ENCODE assay signal across 11 cellular contexts in genomic region chr10:101222683-101223273, GRCh38. TPM values are rescaled to one million over a fixed set of nuclear protein-coding genes. Genes with fewer than 3 reads are reported as not detected.
DNase-seq lines count a peak whose midpoint lies in the region; ATAC-seq, FAIRE-seq and TF ChIP-seq lines count a peak whose summit lies in the region.
"Had no signal": no experiment of that assay in that cellular context is flagged by ENCODE, and none has a peak within 500 bp of the region (broad histone marks: within the 10 kb centered on the region; RNA-seq: fewer than 3 reads in every experiment).

No MANE protein-coding gene starts in this region.

- H3K36me3 Mint-ChIP-seq in HFFc6 (ENCODE audit: low read depth) (peaks cover 11% of the 10 kb centered on the region), nephron progenitor cell (ENCODE audit: low read depth) (no peaks in the 10 kb centered on the region)

- no peaks in the 10 kb centered on the region for H3K36me3 ChIP-seq in ACC112 (ENCODE audit: insufficient read depth, low read length)
- H3K36me3 ChIP-seq in endocrine pancreas (ENCODE audit: control insufficient read depth, insufficient read depth, low read length), result no peaks in the 10 kb centered on the region

- peak overlapping the region; percentile 66 for H3K4me3 ChIP-seq in ACC112 (ENCODE audit: low read depth, low read length)
- H3K4me3 ChIP-seq in endocrine pancreas (ENCODE audit: control insufficient read depth, insufficient read depth, low read length), result no peak overlapping the region

- H3K4me1 ChIP-seq in ACC112 (ENCODE audit: control insufficient read depth, insufficient read depth, low read length, unreplicated experiment), result no peaks in the 10 kb centered on the region
- H3K4me1 ChIP-seq in endocrine pancreas (ENCODE audit: control insufficient read depth, insufficient read depth, low read length), result no peaks in the 10 kb centered on the region

- H3K27me3 Mint-ChIP-seq in HFFc6 (ENCODE audit: insufficient read depth) (peaks cover 86% of the 10 kb centered on the region), nephron progenitor cell (ENCODE audit: low read depth, poor library complexity) (peaks cover 100% of the 10 kb centered on the region)

- FAIRE-seq in H54 (lab: Jason Lieb, UNC), result no peak

- no peak for TF ChIP-seq POLR2A in H54 (IDR thresholded peaks at IDR 0.05; ENCODE audit: low read depth, low read length)

- H3K9me3 ChIP-seq in endocrine pancreas (ENCODE audit: control insufficient read depth, low read length), result no peaks in the 10 kb centered on the region

- H3K4me3 Mint-ChIP-seq in HFFc6, result peak overlapping the region; percentile 78
- H3K4me3 Mint-ChIP-seq in nephron progenitor cell, result peak overlapping the region; percentile 11
- H3K4me3 Mint-ChIP-seq: activated T-helper 1 cell treated with anti-CD3 and anti-CD28 coated beads, Interleukin-12 subunit alpha, Interleukin-12 subunit beta, Interleukin-2, Interleukin-4 antibody, amounts not matched to agents 30 ng/mL and 10 ng/mL and 1 ng/mL, durations not matched to agents 14 hours and 24 hours and 36 hours had no signal

- H3K9me3 Mint-ChIP-seq in HFFc6 (no peaks in the 10 kb centered on the region; the same call in 1 of the 2 replicates), nephron progenitor cell (peaks cover 4% of the 10 kb centered on the region)
- H3K9me3 Mint-ChIP-seq: activated T-helper 1 cell treated with anti-CD3 and anti-CD28 coated beads, Interleukin-12 subunit alpha, Interleukin-12 subunit beta, Interleukin-2, Interleukin-4 antibody, amounts not matched to agents 30 ng/mL and 10 ng/mL and 1 ng/mL, durations not matched to agents 14 hours and 24 hours and 36 hours had no signal

- ATAC-seq in GM19035 (IDR thresholded peaks at IDR 0.05; ENCODE audit: unreplicated experiment) (no peak), GM21526 (IDR thresholded peaks at IDR 0.05; ENCODE audit: low FRiP score, unreplicated experiment) (no peak)

- peak overlapping the region; percentile 44 for H3K9ac ChIP-seq in endocrine pancreas (ENCODE audit: control insufficient read depth, insufficient read depth, low read length)

- no peak for TF ChIP-seq CTCF in HFFc6 (IDR thresholded peaks at IDR 0.05)
- TF ChIP-seq CTCF in nephron progenitor cell (IDR thresholded peaks at IDR 0.05), result no peak

- peaks cover 100% of the 10 kb centered on the region for H3K27me3 ChIP-seq in ACC112 (ENCODE audit: insufficient read depth, low read length)
- peaks cover 43% of the 10 kb centered on the region for H3K27me3 ChIP-seq in endocrine pancreas (ENCODE audit: control insufficient read depth, insufficient read depth, low read length)

- H3K27ac Mint-ChIP-seq in HFFc6 (no peak overlapping the region), nephron progenitor cell (no peak overlapping the region)
- H3K27ac Mint-ChIP-seq: activated T-helper 1 cell treated with anti-CD3 and anti-CD28 coated beads, Interleukin-12 subunit alpha, Interleukin-12 subunit beta, Interleukin-2, Interleukin-4 antibody, amounts not matched to agents 30 ng/mL and 10 ng/mL and 1 ng/mL, durations not matched to agents 14 hours and 24 hours and 36 hours had no signal

- H3K27ac ChIP-seq in ACC112 (ENCODE audit: low read depth, low read length), result no peak overlapping the region

- peaks cover 28% of the 10 kb centered on the region for H3K4me1 Mint-ChIP-seq in HFFc6 (ENCODE audit: low read depth)
- H3K4me1 Mint-ChIP-seq in nephron progenitor cell, result peaks cover 59% of the 10 kb centered on the region

- no peaks in the 10 kb centered on the region for H3K79me2 ChIP-seq in ACC112 (ENCODE audit: control insufficient read depth, insufficient read depth, low read length, unreplicated experiment)

- no peak for DNase-seq in HFFc6
- DNase-seq in nephron progenitor cell, result peak; percentile 61
- no peak for DNase-seq in H54 (ENCODE audit: insufficient read length, low spot score)
- DNase-seq in anterior cingulate cortex (lab: John Stamatoyannopoulos, UW), result no peak
- DNase-seq: stimulated activated CD4-positive, alpha-beta T cell treated with anti-CD3 and anti-CD28 coated beads, Interleukin-4, amount 100 ng/mL, for 4 hours had no signal

- no peak overlapping the region for H2AFZ ChIP-seq in ACC112 (ENCODE audit: low read length, unreplicated experiment)

RNA-seq across cellular contexts. Expression of gene LBX1, which starts 6.5 kb away (rescaled TPM):
- not detected for total RNA-seq in HFFc6 (2021; fragmentation: NEBNext Ultra II Directional; extraction: Animal tissue kit (Norgen Biotek cat#: 25700))
- total RNA-seq: activated T-helper 1 cell treated with anti-CD3 and anti-CD28 coated beads, Interleukin-12 subunit alpha, Interleukin-12 subunit beta, Interleukin-2, Interleukin-4 antibody, amounts not matched to agents 30 ng/mL and 10 ng/mL and 1 ng/mL, durations not matched to agents 14 hours and 24 hours and 36 hours; OCI-LY7 had no signal
